In the genomic region with DNA sequence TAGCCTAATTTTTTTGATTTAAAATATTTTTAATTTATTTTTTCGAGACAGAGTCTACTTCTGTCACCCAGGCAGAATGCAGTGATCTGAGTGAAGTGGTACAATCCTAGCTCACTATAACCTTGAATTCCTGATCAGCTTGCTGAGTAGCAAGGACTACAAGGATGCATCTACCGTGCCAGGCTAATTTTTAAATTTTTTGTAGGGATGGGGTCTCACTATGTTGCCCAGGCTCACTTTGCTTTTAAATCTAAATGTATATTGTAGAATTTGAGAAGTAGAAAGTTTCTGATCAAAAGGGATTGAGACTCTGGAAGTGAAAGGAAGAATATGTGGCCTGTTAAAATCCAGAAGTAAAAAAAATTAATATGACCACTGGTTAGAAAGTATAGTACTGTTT, we compare ENCODE assay signal across 1 cellular context.
TF ChIP-seq lines count a peak whose summit lies in the region.

No MANE protein-coding gene starts in this region.

TF ChIP-seq in GM12878, 131 proteins besides CTCF, POLR2A, EP300 and RAD21:
- no peak for TF ChIP-seq PML (IDR thresholded peaks at IDR 0.05; ENCODE audit: low read length)
- no peak for TF ChIP-seq CHD2 (IDR thresholded peaks at IDR 0.05; ENCODE audit: borderline replicate concordance, low read depth, low read length)
- TF ChIP-seq, protein P1, sequence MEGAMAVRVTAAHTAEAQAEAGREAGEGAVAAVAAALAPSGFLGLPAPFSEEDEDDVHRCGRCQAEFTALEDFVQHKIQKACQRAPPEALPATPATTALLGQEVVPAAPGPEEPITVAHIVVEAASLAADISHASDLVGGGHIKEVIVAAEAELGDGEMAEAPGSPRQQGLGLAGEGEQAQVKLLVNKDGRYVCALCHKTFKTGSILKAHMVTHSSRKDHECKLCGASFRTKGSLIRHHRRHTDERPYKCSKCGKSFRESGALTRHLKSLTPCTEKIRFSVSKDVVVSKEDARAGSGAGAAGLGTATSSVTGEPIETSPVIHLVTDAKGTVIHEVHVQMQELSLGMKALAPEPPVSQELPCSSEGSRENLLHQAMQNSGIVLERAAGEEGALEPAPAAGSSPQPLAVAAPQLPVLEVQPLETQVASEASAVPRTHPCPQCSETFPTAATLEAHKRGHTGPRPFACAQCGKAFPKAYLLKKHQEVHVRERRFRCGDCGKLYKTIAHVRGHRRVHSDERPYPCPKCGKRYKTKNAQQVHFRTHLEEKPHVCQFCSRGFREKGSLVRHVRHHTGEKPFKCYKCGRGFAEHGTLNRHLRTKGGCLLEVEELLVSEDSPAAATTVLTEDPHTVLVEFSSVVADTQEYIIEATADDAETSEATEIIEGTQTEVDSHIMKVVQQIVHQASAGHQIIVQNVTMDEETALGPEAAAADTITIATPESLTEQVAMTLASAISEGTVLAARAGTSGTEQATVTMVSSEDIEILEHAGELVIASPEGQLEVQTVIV (IDR thresholded peaks at IDR 0.05; ENCODE audit: borderline replicate concordance, partially characterized antibody) = no peak
- no peak for TF ChIP-seq SREBF1 (IDR thresholded peaks at IDR 0.05; ENCODE audit: low read length)
